1 cellular context compared by ENCODE assay signal in the genomic region with DNA sequence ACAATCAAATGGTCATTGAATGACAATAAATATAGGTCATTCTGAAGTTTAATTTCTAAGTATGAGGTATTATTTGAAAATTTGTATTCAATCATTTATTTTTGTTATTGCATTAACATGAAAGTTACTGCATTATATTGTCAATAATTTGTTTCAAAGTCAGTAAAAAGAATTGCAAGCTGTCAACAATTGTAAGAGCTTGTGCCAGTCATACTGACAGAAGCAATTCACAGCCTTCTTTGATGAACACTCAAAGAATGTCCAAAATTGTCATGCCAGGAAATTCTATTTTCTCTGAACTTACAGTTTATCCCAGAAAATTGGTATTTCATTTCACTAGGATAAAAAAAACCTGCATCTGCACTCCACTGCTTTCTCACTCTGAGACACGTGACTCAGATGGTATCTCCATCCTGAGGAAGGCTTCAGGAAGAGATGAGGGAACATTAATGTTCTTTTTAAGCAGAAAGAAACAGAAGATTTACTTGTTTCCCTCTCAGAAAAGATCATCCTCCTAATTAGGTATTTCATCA.
TF ChIP-seq lines count a peak whose summit lies in the region.

No MANE protein-coding gene starts in this region.

TF ChIP-seq in GM23338, 12 proteins besides CTCF, POLR2A, EP300 and RAD21 (continued from another document):
- TF ChIP-seq REST (IDR thresholded peaks at IDR 0.05; ENCODE audit: unreplicated experiment) (no peak), EZH2phosphoT487 (IDR thresholded peaks at IDR 0.05; ENCODE audit: unreplicated experiment) (no peak), ZNF331 (CRISPR knock-in tag; IDR thresholded peaks at IDR 0.05; ENCODE audit: low read depth) (no peak)
